7 cellular contexts compared by ENCODE assay signal in genomic region chr5:15135661-15136060, GRCh38.
"Had no signal": no experiment of that assay in that cellular context is flagged by ENCODE, and none has a peak within 500 bp of the region (broad histone marks: within the 10 kb centered on the region; RNA-seq: fewer than 3 reads in every experiment).

No MANE protein-coding gene starts in this region.

- ATAC-seq: HepG2, K562 had no signal

- H3K27ac ChIP-seq: HL-60 had no signal

- H3K4me3 ChIP-seq: K562 had no signal

- DNase-seq: IMR-90, KBM-7, KG1 had no signal

- FAIRE-seq: HepG2, HTR-8/SVneo, K562 had no signal
